ENCODE assay signal across 8 cellular contexts in the genomic region with DNA sequence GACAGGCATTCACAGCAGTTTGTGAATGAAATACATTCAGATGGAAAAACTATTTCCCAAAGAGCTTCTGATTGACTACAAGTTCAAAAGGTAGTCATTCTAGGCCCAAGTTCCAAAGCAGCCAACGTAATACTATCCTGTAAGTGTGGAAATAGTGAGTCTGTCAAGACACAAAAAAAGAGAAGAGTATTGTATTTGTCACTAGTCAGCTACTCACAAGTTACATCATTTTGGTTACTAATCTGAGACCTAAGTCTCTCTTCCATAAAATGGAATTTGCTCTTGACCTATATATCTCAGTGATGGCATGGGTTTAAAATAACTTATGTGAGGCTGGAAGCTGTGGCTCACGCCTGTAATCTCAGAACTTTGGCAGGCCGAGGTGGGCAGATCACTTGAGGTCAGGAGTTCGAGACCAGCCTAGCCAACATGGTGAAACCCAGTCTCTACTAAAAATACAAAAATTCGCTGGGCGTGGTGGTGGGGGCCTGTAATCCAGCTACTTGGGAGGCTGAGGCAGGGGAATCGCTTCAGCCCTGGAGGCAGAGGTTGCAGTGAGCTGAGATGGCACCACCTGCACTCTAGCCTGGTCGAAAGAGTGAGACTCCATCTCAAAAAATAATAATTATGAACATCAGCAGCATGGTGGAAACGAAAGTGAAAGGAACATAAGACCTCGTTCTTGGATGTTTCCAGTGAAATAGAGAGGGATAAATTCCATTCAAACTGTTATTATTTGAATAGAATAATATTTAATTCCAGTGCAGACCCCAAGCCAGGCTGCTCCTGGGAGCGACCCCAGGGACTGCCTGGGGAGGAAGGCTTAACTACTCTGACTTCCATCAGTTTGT. TPM values are rescaled to one million over a fixed set of nuclear protein-coding genes. Genes with fewer than 3 reads are reported as not detected.
DNase-seq lines count a peak whose midpoint lies in the region; ATAC-seq and TF ChIP-seq lines count a peak whose summit lies in the region.

No MANE protein-coding gene starts in this region.

- H3K27me3 Mint-ChIP-seq in activated naive CD8-positive, alpha-beta T cell treated with anti-CD3 and anti-CD28 coated beads for 36 hours, result no peaks in the 10 kb centered on the region

- H3K4me3 ChIP-seq in left ventricle myocardium inferior (peak overlapping the region; percentile 94), lung (no peak overlapping the region), uterus (no peak overlapping the region)

- H3K36me3 Mint-ChIP-seq in activated naive CD8-positive, alpha-beta T cell treated with anti-CD3 and anti-CD28 coated beads for 36 hours, result peaks cover 62% of the 10 kb centered on the region

- intact Hi-C loops in left ventricle myocardium inferior (cut with micrococcal nuclease), result no loop called here
- intact Hi-C loops in left cardiac atrium (cut with DNase I), result no loop called here
- intact Hi-C loops in uterus (cut with DNase I; ENCODE audit: low total_unique reads), result loop anchor here (10.0 kb wide), 1 partner anchor 69 kb away; no protein-coding TSS in a partner anchor

- peak overlapping the region; percentile 99 for H3K27ac ChIP-seq in left ventricle myocardium inferior (replicated peaks)
- peak overlapping the region; percentile 60 to 73 for H3K27ac ChIP-seq in lung (ENCODE audit: low read depth in 1 of 2, low read length in 1 of 2)
- peak overlapping the region; percentile 10 to 67 for H3K27ac ChIP-seq in uterus

- H3K4me1 ChIP-seq in left ventricle myocardium inferior, result peaks cover 46% of the 10 kb centered on the region
- peaks cover 9% of the 10 kb centered on the region in 2 donors for H3K4me1 ChIP-seq in lung (ENCODE audit: control insufficient read depth in 2 of 2, insufficient read depth in 2 of 2, low read length in 2 of 2)
- peaks cover 4 to 5% of the 10 kb centered on the region in 2 donors for H3K4me1 ChIP-seq in uterus

- peaks cover 51% of the 10 kb centered on the region for H3K4me1 Mint-ChIP-seq in activated naive CD8-positive, alpha-beta T cell treated with anti-CD3 and anti-CD28 coated beads for 36 hours

- no peaks in the 10 kb centered on the region for H3K9me3 ChIP-seq in left ventricle myocardium inferior (replicated peaks)
- no peaks in the 10 kb centered on the region for H3K9me3 ChIP-seq in lung (ENCODE audit: control insufficient read depth in 2 of 2, insufficient read depth in 1 of 2, low read length in 1 of 2)
- no peaks in the 10 kb centered on the region for H3K9me3 ChIP-seq in uterus

- 55 to 61% methylated on average over 11 of the region's 11 CpGs for WGBS in lung, 2 donors

- H3K27ac Mint-ChIP-seq in activated naive CD8-positive, alpha-beta T cell treated with anti-CD3 and anti-CD28 coated beads for 36 hours, result peak overlapping the region; percentile 94

- no peak for TF ChIP-seq POLR2A in uterus (IDR thresholded peaks at IDR 0.05)

- ATAC-seq in left cardiac atrium (no peak), lung (ENCODE audit: insufficient read depth, low FRiP score) (no peak)

- H3K36me3 ChIP-seq in left ventricle myocardium inferior, result no peaks in the 10 kb centered on the region
- no peaks in the 10 kb centered on the region for H3K36me3 ChIP-seq in lung (ENCODE audit: control insufficient read depth in 2 of 2, insufficient read depth in 2 of 2, low read length in 2 of 2)
- no peaks in the 10 kb centered on the region for H3K36me3 ChIP-seq in uterus

- TF ChIP-seq CTCF in left ventricle myocardium inferior (IDR thresholded peaks at IDR 0.05; ENCODE audit: borderline replicate concordance) (no peak), lung (IDR thresholded peaks at IDR 0.05; ENCODE audit: control extremely low read depth, extremely low read depth) (no peak), uterus (IDR thresholded peaks at IDR 0.05) (no peak)

- DNase-seq in left ventricle myocardium inferior, result no peak
- no peak for DNase-seq in left cardiac atrium
- DNase-seq in activated naive CD8-positive, alpha-beta T cell treated with anti-CD3 and anti-CD28 coated beads for 36 hours, result no peak
- DNase-seq in lung (ENCODE audit: low spot score), result no peak
- DNase-seq in uterus, result no peak
- no peak for DNase-seq in kidney tubule cell (ENCODE audit: low spot score)
- no peak for DNase-seq in NCI-H748 (lab: John Stamatoyannopoulos, UW; ENCODE audit: unreplicated experiment)
- DNase-seq in epidermal melanocyte (ENCODE audit: insufficient read length, low spot score), result no peak

- peaks cover 8% of the 10 kb centered on the region for H3K9me3 Mint-ChIP-seq in activated naive CD8-positive, alpha-beta T cell treated with anti-CD3 and anti-CD28 coated beads for 36 hours

- peak overlapping the region; percentile 77 for H3K4me3 Mint-ChIP-seq in activated naive CD8-positive, alpha-beta T cell treated with anti-CD3 and anti-CD28 coated beads for 36 hours

- H3K27me3 ChIP-seq in left ventricle myocardium inferior (ENCODE audit: low read depth), result no peaks in the 10 kb centered on the region
- H3K27me3 ChIP-seq in lung (ENCODE audit: control insufficient read depth, insufficient read depth), result no peaks in the 10 kb centered on the region
- H3K27me3 ChIP-seq in uterus, result no peaks in the 10 kb centered on the region

RNA-seq across cellular contexts. Expression of a gene that starts 2.9 kb away (rescaled TPM):
- total RNA-seq in left ventricle myocardium inferior (136 TPM), left cardiac atrium (100 to 1,000 TPM; 129 to 139 TPM), lung (10 to 100 TPM; 27.3 to 35.3 TPM), uterus (100 to 1,000 TPM in 1 of 4 donors, 10 to 100 TPM in 2, 1 to 10 TPM in 1; 1.5 to 204 (median 23.6) TPM)
- total RNA-seq in activated naive CD8-positive, alpha-beta T cell treated with anti-CD3 and anti-CD28 coated beads for 36 hours, result 100 to 1,000 TPM; 126 to 131 TPM
- polyA plus RNA-seq in lung, result 10 to 100 TPM; 53.4 to 60.8 TPM

RNA-seq across cellular contexts. Expression of a gene that starts 3.2 kb away (rescaled TPM):
- 7.9 TPM for total RNA-seq in left ventricle myocardium inferior
- 10 to 100 TPM; 13.7 to 15.2 TPM for total RNA-seq in left cardiac atrium
- total RNA-seq in activated naive CD8-positive, alpha-beta T cell treated with anti-CD3 and anti-CD28 coated beads for 36 hours, result 10 to 100 TPM; 62.5 to 70.3 TPM
- total RNA-seq in lung, result 1 to 10 TPM; 7.4 to 9.5 TPM
- polyA plus RNA-seq in lung, result 1 to 10 TPM; 3.8 to 4.5 TPM
- 10 to 100 TPM in 1 of 4 donors, 1 to 10 TPM in 1, not detected in 2; 2.8 to 20.0 TPM for total RNA-seq in uterus

RNA-seq across cellular contexts. Expression of a gene that starts 31.8 kb away (rescaled TPM):
- total RNA-seq in left ventricle myocardium inferior (22.0 TPM), left cardiac atrium (10 to 100 TPM; 19.4 to 21.3 TPM), lung (10 to 100 TPM; 26.3 to 28.8 TPM), uterus (10 to 100 TPM; 17.2 to 51.8 (median 29.8) TPM)
- 10 to 100 TPM; 24.5 to 27.7 TPM for total RNA-seq in activated naive CD8-positive, alpha-beta T cell treated with anti-CD3 and anti-CD28 coated beads for 36 hours
- 10 to 100 TPM; 11.6 to 11.8 TPM for polyA plus RNA-seq in lung

Comparison
In these comparisons a context has a peak if more than half of its experiments do, and no peak if none do; other contexts are left out.
1. H3K27ac ChIP-seq: peak in every context shown above with its lines; median percentile 99 in left ventricle myocardium inferior; 66 in lung; 38 in uterus.